In the genomic region with DNA sequence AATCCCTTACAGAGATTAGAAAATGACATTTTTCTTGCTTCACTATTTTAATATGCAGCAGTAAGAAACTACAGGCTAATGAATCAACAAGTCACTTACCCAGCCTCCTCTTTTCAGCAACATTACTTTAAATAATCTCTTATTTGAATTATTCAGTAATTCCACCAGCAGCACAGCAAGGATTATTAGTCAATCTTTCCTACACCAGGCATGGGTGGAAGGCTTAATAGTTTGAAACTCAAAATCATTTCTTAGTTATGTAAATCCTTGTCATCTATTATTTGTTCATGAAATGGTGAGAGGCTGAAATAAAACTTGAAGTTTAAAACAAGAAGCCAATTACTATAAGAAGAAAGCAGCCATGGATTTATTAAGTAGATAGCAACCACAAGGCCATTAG, we compare ENCODE assay signal across 2 cellular contexts.
"Had no signal": no experiment of that assay in that cellular context is flagged by ENCODE, and none has a peak within 500 bp of the region (broad histone marks: within the 10 kb centered on the region; RNA-seq: fewer than 3 reads in every experiment).

No MANE protein-coding gene starts in this region.

- DNase-seq: H9, KG1 had no signal
